ENCODE assay signal across 5 cellular contexts in the genomic region with DNA sequence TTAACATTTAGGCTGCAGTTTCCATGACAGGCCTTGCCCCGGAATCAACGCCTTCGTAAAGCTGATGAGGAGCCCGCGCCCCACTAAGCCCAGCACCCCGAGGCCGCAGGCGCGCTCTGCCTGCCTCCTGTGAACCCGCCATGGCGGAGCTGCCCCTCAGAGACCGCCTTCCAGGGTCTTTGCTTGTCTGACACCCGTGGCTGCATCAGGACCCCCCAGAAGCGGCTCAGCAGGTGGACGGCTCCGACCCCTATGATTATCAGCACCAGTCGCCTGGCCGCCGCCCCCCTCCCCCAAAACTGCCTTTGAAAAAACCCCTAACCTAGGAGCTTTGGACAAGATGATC. TPM values are rescaled to one million over a fixed set of nuclear protein-coding genes. Genes with fewer than 3 reads are reported as not detected.
DNase-seq lines count a peak whose midpoint lies in the region; ATAC-seq, FAIRE-seq and TF ChIP-seq lines count a peak whose summit lies in the region.

No MANE protein-coding gene starts in this region.

- H3K27me3 Mint-ChIP-seq in stimulated activated naive CD8-positive, alpha-beta T cell treated with anti-CD3 and anti-CD28 coated beads, Interleukin-15, amount 100 ng/mL, for 72 hours: no peaks in the 10 kb centered on the region

- H3K4me3 Mint-ChIP-seq in stimulated activated naive CD8-positive, alpha-beta T cell treated with anti-CD3 and anti-CD28 coated beads, Interleukin-15, amount 100 ng/mL, for 72 hours: peak overlapping the region; percentile 82 to 88

- H3K4me1 ChIP-seq in Peyer's patch: peaks cover 0 to 20% (median 10%) of the 10 kb centered on the region in 4 donors
- H3K4me1 ChIP-seq in esophagus muscularis mucosa: peaks cover 39 to 61% (median 51%) of the 10 kb centered on the region in 4 donors

- H3K9me3 ChIP-seq in Peyer's patch (no peaks in the 10 kb centered on the region), esophagus muscularis mucosa (no peaks in the 10 kb centered on the region)

- H3K4me3 ChIP-seq in Peyer's patch (peak overlapping the region; percentile 78 to 99 (median 88)), esophagus muscularis mucosa (peak overlapping the region; percentile 84 to 98 (median 91))

- DNase-seq in Peyer's patch: no peak
- DNase-seq in esophagus muscularis mucosa (ENCODE audit: extremely low spot score): no peak
- DNase-seq in stimulated activated naive CD8-positive, alpha-beta T cell treated with anti-CD3 and anti-CD28 coated beads, Interleukin-15, amount 100 ng/mL, for 72 hours: no peak
- no peak for DNase-seq in NCI-H1092 treated with DMSO at 0.1 percent for 48 hours (lab: John Stamatoyannopoulos, UW)
- DNase-seq in GM12892 (ENCODE audit: insufficient read length): no peak

- peak overlapping the region; percentile 63 to 94 (median 84) for H3K27ac ChIP-seq in Peyer's patch
- H3K27ac ChIP-seq in esophagus muscularis mucosa (replicated peaks in 1 of 4): peak overlapping the region; percentile 83 to 90 (median 86)

- H3K36me3 ChIP-seq in Peyer's patch: peaks cover 0 to 30% (median 0%) of the 10 kb centered on the region in 3 donors
- H3K36me3 ChIP-seq in esophagus muscularis mucosa: peaks cover 12 to 61% (median 50%) of the 10 kb centered on the region in 4 donors

- ATAC-seq in stimulated activated naive CD8-positive, alpha-beta T cell treated with anti-CD3 and anti-CD28 coated beads, Interleukin-15, amount 100 ng/mL, for 72 hours: no peak

- H3K27ac Mint-ChIP-seq in stimulated activated naive CD8-positive, alpha-beta T cell treated with anti-CD3 and anti-CD28 coated beads, Interleukin-15, amount 100 ng/mL, for 72 hours: peak overlapping the region in 1 of 2 donors; percentile 95

- no peak for TF ChIP-seq EP300 in esophagus muscularis mucosa (IDR thresholded peaks at IDR 0.05)

- no peaks in the 10 kb centered on the region for H3K27me3 ChIP-seq in Peyer's patch
- no peaks in the 10 kb centered on the region for H3K27me3 ChIP-seq in esophagus muscularis mucosa

- peaks cover 55% of the 10 kb centered on the region for H3K4me1 Mint-ChIP-seq in stimulated activated naive CD8-positive, alpha-beta T cell treated with anti-CD3 and anti-CD28 coated beads, Interleukin-15, amount 100 ng/mL, for 72 hours

- FAIRE-seq in GM12892 (lab: Jason Lieb, UNC): no peak

- H3K9me3 Mint-ChIP-seq in stimulated activated naive CD8-positive, alpha-beta T cell treated with anti-CD3 and anti-CD28 coated beads, Interleukin-15, amount 100 ng/mL, for 72 hours: no peaks in the 10 kb centered on the region

- no peak for TF ChIP-seq CTCF in Peyer's patch (IDR thresholded peaks at IDR 0.05)
- no peak for TF ChIP-seq CTCF in esophagus muscularis mucosa (IDR thresholded peaks at IDR 0.05)

- intact Hi-C loops in esophagus muscularis mucosa (cut with DNase I): no loop called here

- TF ChIP-seq POLR2A in Peyer's patch (IDR thresholded peaks at IDR 0.05): no peak
- TF ChIP-seq POLR2A in esophagus muscularis mucosa (IDR thresholded peaks at IDR 0.05; ENCODE audit: low read depth): no peak
- no peak for TF ChIP-seq POLR2A in GM12892 (IDR thresholded peaks at IDR 0.05; ENCODE audit: low read depth, low read length)

- 37% methylated on average over 10 of the region's 19 CpGs for WGBS in esophagus muscularis mucosa

RNA-seq across cellular contexts. Expression of a gene that starts 0.5 kb away (rescaled TPM):
- total RNA-seq in Peyer's patch (10 to 100 TPM; 21.9 to 52.5 (median 44.5) TPM), esophagus muscularis mucosa (10 to 100 TPM; 19.9 to 27.8 (median 24.8) TPM)
- 30.3 TPM for polyA plus RNA-seq in GM12892 (2012; ENCODE audit: missing spikeins)

RNA-seq across cellular contexts. Expression of a gene that starts 11.1 kb away (rescaled TPM):
- 10 to 100 TPM in 2 of 4 donors, 1 to 10 TPM in 2; 8.8 to 16.8 (median 12.9) TPM for total RNA-seq in Peyer's patch
- 10 to 100 TPM; 10.4 to 18.3 (median 13.7) TPM for total RNA-seq in esophagus muscularis mucosa
- 26.2 TPM for polyA plus RNA-seq in GM12892 (2012; ENCODE audit: missing spikeins)

RNA-seq across cellular contexts. Expression of a gene that starts 26.3 kb away (rescaled TPM):
- total RNA-seq in Peyer's patch: 100 to 1,000 TPM; 102 to 341 (median 175) TPM
- 10 to 100 TPM; 16.6 to 28.2 (median 21.7) TPM for total RNA-seq in esophagus muscularis mucosa
- polyA plus RNA-seq in GM12892 (2012; ENCODE audit: missing spikeins): 15.8 TPM

RNA-seq across cellular contexts. Expression of a gene that starts 27.6 kb away (rescaled TPM):
- total RNA-seq in Peyer's patch: 10 to 100 TPM; 55.3 to 89.5 (median 84.8) TPM
- total RNA-seq in esophagus muscularis mucosa: 10 to 100 TPM; 59.8 to 83.8 (median 78.2) TPM
- polyA plus RNA-seq in GM12892 (2012; ENCODE audit: missing spikeins): 15.5 TPM

RNA-seq across cellular contexts. Expression of a gene that starts 29.0 kb away (rescaled TPM):
- total RNA-seq in Peyer's patch (10 to 100 TPM; 11.4 to 48.6 (median 27.2) TPM), esophagus muscularis mucosa (1 to 10 TPM; 3.0 to 6.2 (median 4.0) TPM)
- polyA plus RNA-seq in GM12892 (2012; ENCODE audit: missing spikeins): 1.1 TPM
